Comparison of ENCODE assay signal across 9 cellular contexts in the genomic region with DNA sequence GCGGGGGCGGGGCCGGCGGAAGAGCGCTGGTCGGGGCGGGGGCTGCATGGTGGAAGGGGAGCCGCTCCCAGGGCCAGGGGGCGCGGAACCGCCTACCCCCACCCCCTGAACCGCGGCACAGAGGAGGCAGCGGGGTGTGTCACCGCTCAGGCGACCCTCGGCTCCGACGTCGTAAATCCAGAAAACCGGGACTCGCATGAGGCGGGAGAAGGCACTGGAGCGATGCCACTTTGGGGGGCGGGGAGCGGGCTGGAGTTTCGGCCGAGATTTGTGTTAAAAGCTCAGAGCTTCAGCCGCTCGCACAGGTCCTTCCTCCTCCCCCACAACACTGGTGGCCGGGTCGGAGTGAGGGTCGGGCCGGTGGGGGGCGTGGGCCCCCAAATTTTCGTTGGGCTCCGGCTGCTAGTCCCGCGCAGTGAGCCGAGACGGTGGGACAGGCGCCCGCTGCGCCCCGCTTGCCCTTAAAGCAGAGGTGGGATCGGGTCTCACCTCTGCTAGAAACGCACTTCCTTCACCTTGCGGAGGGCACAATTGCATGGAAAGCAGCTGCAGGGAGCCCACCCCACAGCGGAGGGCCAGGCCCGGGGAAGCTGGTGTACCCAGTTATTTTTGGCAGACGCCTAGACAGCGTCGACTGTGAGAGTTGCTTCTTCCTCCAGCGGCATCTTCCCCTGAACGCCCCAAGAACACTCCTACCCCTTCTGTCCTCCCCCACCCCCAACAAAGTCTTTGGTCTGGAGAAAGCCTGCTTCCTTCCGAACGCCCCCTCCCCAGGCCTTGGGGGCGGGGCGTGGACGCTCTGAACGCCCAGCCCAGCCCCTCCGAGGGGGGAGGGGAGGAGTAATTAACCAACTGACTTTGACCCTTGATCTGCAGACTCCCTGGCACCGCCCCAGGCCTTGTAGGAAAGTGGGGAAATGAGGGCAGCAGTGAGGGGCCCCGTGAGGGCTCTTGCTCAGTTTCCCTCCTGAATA. TPM values are rescaled to one million over a fixed set of nuclear protein-coding genes. Genes with fewer than 3 reads are reported as not detected.
DNase-seq lines count a peak whose midpoint lies in the region; ATAC-seq, FAIRE-seq and TF ChIP-seq lines count a peak whose summit lies in the region.
"Had no signal": no experiment of that assay in that cellular context is flagged by ENCODE, and none has a peak within 500 bp of the region (broad histone marks: within the 10 kb centered on the region; RNA-seq: fewer than 3 reads in every experiment).

No MANE protein-coding gene starts in this region.

- intact Hi-C loops in K562 (cut with micrococcal nuclease): loop anchor here (10.0 kb wide), 1 partner anchor 197 kb away; no protein-coding TSS in a partner anchor

- TF ChIP-seq CTCF in C4-2B (conservative IDR thresholded peaks at IDR 0.05): no peak
- TF ChIP-seq CTCF in K562 (IDR thresholded peaks at IDR 0.05 in 2 of 3, conservative IDR thresholded peaks at IDR 0.05 in 1 of 3; ENCODE audit: insufficient read depth in 2 of 3, low read depth in 1 of 3, low read length in 3 of 3): no peak

- no peak overlapping the region for H3K4me2 ChIP-seq in K562 (ENCODE audit: insufficient read depth, low read length)

- H2AFZ ChIP-seq in K562 (ENCODE audit: low read depth, low read length): no peak overlapping the region

- 28% methylated on average over 40 of the region's 64 CpGs for WGBS in K562 (ENCODE audit: insufficient coverage, low coverage, missing lambda C conversion rate)

- H3K27ac ChIP-seq in C4-2B (peak overlapping the region; percentile 85), K562 (ENCODE audit: extremely low read depth, low read depth, low read length) (no peak overlapping the region), muscle layer of duodenum (ENCODE audit: low read length) (peak overlapping the region; percentile 59)

- no peaks in the 10 kb centered on the region for H3K9me3 ChIP-seq in K562 (replicated peaks; ENCODE audit: control insufficient read depth, insufficient read depth, low read depth, low read length)
- no peaks in the 10 kb centered on the region for H3K9me3 ChIP-seq in muscle layer of duodenum (ENCODE audit: control insufficient read depth in 1 of 2, low read length in 2 of 2)

- peaks cover 14% of the 10 kb centered on the region; the same call in 1 of the 2 replicates for H4K20me1 ChIP-seq in K562 (replicated peaks; ENCODE audit: control insufficient read depth, insufficient read depth, low read length)

- CTCF ChIA-PET in K562 (lab: Yijun Ruan, JAX; ENCODE audit: low intra/inter-chr PET ratio): no interaction called here

- H3K4me3 ChIP-seq in K562 (no peak overlapping the region), muscle layer of duodenum (ENCODE audit: low read depth in 1 of 2, low read length in 2 of 2) (peak overlapping the region in 1 of 2 donors; percentile 32)

- in situ Hi-C loops in K562 (cut with MboI): no loop called here

- no peak for FAIRE-seq in K562 (lab: Jason Lieb, UNC)

- no peak for TF ChIP-seq POLR2A in K562 (conservative IDR thresholded peaks at IDR 0.05)

- DNase-seq in HT-29 (ENCODE audit: low spot score) (peak; percentile 46), K562 (ENCODE audit: extremely low read depth in 1 of 4, low spot score in 3 of 4) (peak in 2 of 4 experiments; percentile 57 to 65), GDM1 (lab: John Stamatoyannopoulos, UW) (no peak), NCI-H2029 treated with DMSO at 0.1 percent for 48 hours (lab: John Stamatoyannopoulos, UW) (no peak), NCI-H128 (lab: John Stamatoyannopoulos, UW; ENCODE audit: unreplicated experiment) (no peak)

- no peak for ATAC-seq in K562
- ATAC-seq in GM21576 (IDR thresholded peaks at IDR 0.05; ENCODE audit: unreplicated experiment): no peak

- no TSS peak for BruUV-seq in K562 (replicated peaks; lab: Mats Ljungman, UMichigan)

- no peak for TF ChIP-seq EP300 in K562 (IDR thresholded peaks at IDR 0.05; ENCODE audit: low read length)

- no peak for TF ChIP-seq RAD21 in K562 (CRISPR knock-in tag; conservative IDR thresholded peaks at IDR 0.05 in 1 of 2, IDR thresholded peaks at IDR 0.05 in 1 of 2)

- H3K36me3 ChIP-seq in K562 (ENCODE audit: control insufficient read depth, insufficient read depth, low read length) (no peaks in the 10 kb centered on the region), muscle layer of duodenum (ENCODE audit: control insufficient read depth in 1 of 2, insufficient read depth in 2 of 2, low read length in 2 of 2) (no peaks in the 10 kb centered on the region)

- no peaks in the 10 kb centered on the region for H3K79me2 ChIP-seq in K562 (ENCODE audit: control insufficient read depth, insufficient read depth, low read length)

- H3K27me3 ChIP-seq in K562 (ENCODE audit: control insufficient read depth in 2 of 2, insufficient read depth in 2 of 2, low read length in 2 of 2) (peaks cover 34 to 49% of the 10 kb centered on the region in 2 experiments), muscle layer of duodenum (ENCODE audit: low read depth, low read length) (peaks cover 28% of the 10 kb centered on the region)

- peak overlapping the region in 1 of 2 experiments; percentile 4; a peak in 1 of 4 replicates for H3K9ac ChIP-seq in K562 (ENCODE audit: insufficient read depth in 1 of 2, low read depth in 2 of 2, low read length in 2 of 2)

- POLR2A ChIA-PET in K562 (lab: Yijun Ruan, JAX): interaction anchor here (0.5 to 2.2 kb wide), 4 partner anchors 8 to 81 kb away, joined by 3 to 17 read pairs (median 3); a partner anchor contains a TSS

- H3K4me1 ChIP-seq in K562 (replicated peaks in 1 of 2; ENCODE audit: control insufficient read depth in 2 of 2, insufficient read depth in 2 of 2, low read length in 2 of 2) (peaks cover 0 to 34% of the 10 kb centered on the region in 2 experiments; a peak in 2 of 5 replicates), muscle layer of duodenum (ENCODE audit: control insufficient read depth in 1 of 2, insufficient read depth in 2 of 2, low read length in 2 of 2) (peaks cover 0 to 20% of the 10 kb centered on the region in 2 donors)

- no peaks in the 10 kb centered on the region for H3K9me1 ChIP-seq in K562 (ENCODE audit: control insufficient read depth, insufficient read depth, low read length)

RNA-seq across cellular contexts. Expression of a gene that starts 1.1 kb away (rescaled TPM):
- total RNA-seq in HT-29 (2014; rRNA removed; shearing (Covaris generic)): 42.2 and 42.8 TPM in 2 replicates
- 0.09 TPM in 1 of 2 replicates, not detected in the other for total RNA-seq in K562 (2011; cell fraction: chromatin; rRNA removed; ENCODE audit: low replicate concordance)
- not detected in 2 replicates for total RNA-seq in K562 (2011; cell fraction: nucleolus; rRNA removed)
- not detected in 2 replicates for total RNA-seq in K562 (2011; cell fraction: nucleoplasm; rRNA removed)
- total RNA-seq in K562 (2014; rRNA removed) (not detected in 2 replicates), K562 (2014; rRNA removed; fragmentation: Illumina TruSeq; extraction: Trizol) (not detected in 2 replicates), K562 (2015; rRNA removed; fragmentation: Illumina TruSeq; extraction: Trizol) (not detected in 2 replicates), K562 (2021) (0.09 TPM in 1 of 2 replicates, not detected in the other)
- polyA plus RNA-seq in K562 (2011; rRNA removed) (not detected in 2 replicates), K562 (2014; fragmentation: Illumina TruSeq; extraction: Trizol) (not detected in 2 replicates), K562 (2014; fragmentation: Nextera tagmentation; extraction: Ambion mirVana) (not detected), K562 (2014; rRNA removed) (not detected in 2 replicates)
- not detected in 2 replicates for polyA plus RNA-seq in K562 (2011; cell fraction: cytosol; rRNA removed)
- not detected in 2 replicates for polyA plus RNA-seq in K562 (2011; cell fraction: nucleus; rRNA removed)
- not detected in 2 replicates for polyA plus RNA-seq in K562 (2012)
- polyA minus RNA-seq in K562 (2011; rRNA and poly(A)+ RNA removed): not detected in 2 replicates
- polyA minus RNA-seq in K562 (2011; cell fraction: cytosol; rRNA and poly(A)+ RNA removed): not detected in 2 replicates
- not detected in 2 replicates for polyA minus RNA-seq in K562 (2011; cell fraction: nucleus; rRNA and poly(A)+ RNA removed)
- total RNA-seq: activated CD8-positive, alpha-beta memory T cell treated with anti-CD3 and anti-CD28 coated beads for 36 hours had no signal

RNA-seq across cellular contexts. Expression of a gene that starts 7.2 kb away (rescaled TPM):
- total RNA-seq in HT-29 (2014; rRNA removed; shearing (Covaris generic)): 18.2 and 20.2 TPM in 2 replicates
- total RNA-seq in K562 (2011; cell fraction: chromatin; rRNA removed; ENCODE audit: low replicate concordance): 16.4 and 48.0 TPM in 2 replicates
- 43.4 and 48.4 TPM in 2 replicates for total RNA-seq in K562 (2011; cell fraction: nucleolus; rRNA removed)
- total RNA-seq in K562 (2011; cell fraction: nucleoplasm; rRNA removed): 26.7 and 28.3 TPM in 2 replicates
- total RNA-seq in K562 (2014; rRNA removed) (13.0 and 17.0 TPM in 2 replicates), K562 (2014; rRNA removed; fragmentation: Illumina TruSeq; extraction: Trizol) (3.1 and 3.5 TPM in 2 replicates), K562 (2015; rRNA removed; fragmentation: Illumina TruSeq; extraction: Trizol) (8.7 and 8.9 TPM in 2 replicates), K562 (2021) (23.2 and 24.2 TPM in 2 replicates)
- polyA plus RNA-seq in K562 (2011; rRNA removed) (5.1 and 7.7 TPM in 2 replicates), K562 (2014; fragmentation: Illumina TruSeq; extraction: Trizol) (4.6 and 9.1 TPM in 2 replicates), K562 (2014; fragmentation: Nextera tagmentation; extraction: Ambion mirVana) (under 1 TPM; 0.51 to 0.63 TPM), K562 (2014; rRNA removed) (11.3 and 11.7 TPM in 2 replicates)
- polyA plus RNA-seq in K562 (2011; cell fraction: cytosol; rRNA removed): 6.5 and 20.1 TPM in 2 replicates
- polyA plus RNA-seq in K562 (2011; cell fraction: nucleus; rRNA removed): 17.1 and 27.9 TPM in 2 replicates
- polyA plus RNA-seq in K562 (2012): 10.8 and 15.8 TPM in 2 replicates
- 8.3 and 9.2 TPM in 2 replicates for polyA minus RNA-seq in K562 (2011; rRNA and poly(A)+ RNA removed)
- 14.6 and 14.8 TPM in 2 replicates for polyA minus RNA-seq in K562 (2011; cell fraction: cytosol; rRNA and poly(A)+ RNA removed)
- 17.5 and 18.7 TPM in 2 replicates for polyA minus RNA-seq in K562 (2011; cell fraction: nucleus; rRNA and poly(A)+ RNA removed)

RNA-seq across cellular contexts. Expression of a gene that starts 45.8 kb away (rescaled TPM):
- not detected in 2 replicates for total RNA-seq in HT-29 (2014; rRNA removed; shearing (Covaris generic))
- 0.16 TPM in 1 of 2 replicates, not detected in the other for total RNA-seq in K562 (2011; cell fraction: chromatin; rRNA removed; ENCODE audit: low replicate concordance)
- not detected in 2 replicates for total RNA-seq in K562 (2011; cell fraction: nucleolus; rRNA removed)
- total RNA-seq in K562 (2011; cell fraction: nucleoplasm; rRNA removed): not detected in 2 replicates
- total RNA-seq in K562 (2014; rRNA removed) (not detected in 2 replicates), K562 (2014; rRNA removed; fragmentation: Illumina TruSeq; extraction: Trizol) (not detected in 2 replicates), K562 (2015; rRNA removed; fragmentation: Illumina TruSeq; extraction: Trizol) (not detected in 2 replicates), K562 (2021) (not detected in 2 replicates)
- polyA plus RNA-seq in K562 (2011; rRNA removed) (not detected in 2 replicates), K562 (2014; fragmentation: Illumina TruSeq; extraction: Trizol) (not detected in 2 replicates), K562 (2014; fragmentation: Nextera tagmentation; extraction: Ambion mirVana) (under 1 TPM; 0.03 TPM), K562 (2014; rRNA removed) (not detected in 2 replicates)
- polyA plus RNA-seq in K562 (2011; cell fraction: cytosol; rRNA removed): not detected in 2 replicates
- 0.10 TPM in 1 of 2 replicates, not detected in the other for polyA plus RNA-seq in K562 (2011; cell fraction: nucleus; rRNA removed)
- 0.24 and 0.35 TPM in 2 replicates for polyA plus RNA-seq in K562 (2012)
- polyA minus RNA-seq in K562 (2011; rRNA and poly(A)+ RNA removed): not detected in 2 replicates
- not detected in 2 replicates for polyA minus RNA-seq in K562 (2011; cell fraction: cytosol; rRNA and poly(A)+ RNA removed)
- not detected in 2 replicates for polyA minus RNA-seq in K562 (2011; cell fraction: nucleus; rRNA and poly(A)+ RNA removed)

Comparison
In these comparisons a context has a peak if more than half of its experiments do, and no peak if none do; other contexts are left out.
1. RNA of a gene that starts 1.1 kb away (total RNA-seq): 42.2 to 42.8 TPM in HT-29; 0.09 TPM in K562; every median in the first group is over 10 times any median in the second.